ENCODE assay signal across 29 cellular contexts in genomic region chr1:225049594-225049993, GRCh38.
A peak's percentile ranks its signal among the peaks of the same experiment; 100 is the strongest.
DNase-seq lines count a peak whose midpoint lies in the region; ATAC-seq, FAIRE-seq and TF ChIP-seq lines count a peak whose summit lies in the region.
"Had no signal": no experiment of that assay in that cellular context is flagged by ENCODE, and none has a peak within 500 bp of the region (broad histone marks: within the 10 kb centered on the region; RNA-seq: fewer than 3 reads in every experiment).

No MANE protein-coding gene starts in this region.

- TF ChIP-seq EP300 in K562 (IDR thresholded peaks at IDR 0.05; ENCODE audit: low read length) = no peak

- TF ChIP-seq RAD21 in K562 (CRISPR knock-in tag; conservative IDR thresholded peaks at IDR 0.05 in 1 of 2, IDR thresholded peaks at IDR 0.05 in 1 of 2) = no peak

- POLR2A ChIA-PET in K562 (lab: Yijun Ruan, JAX) = no interaction called here

- in situ Hi-C loops in K562 (cut with MboI) = no loop called here

- no peaks in the 10 kb centered on the region for H3K4me1 ChIP-seq in K562 (replicated peaks in 1 of 2; ENCODE audit: control insufficient read depth in 2 of 2, insufficient read depth in 2 of 2, low read length in 2 of 2)
- H3K4me1 ChIP-seq: A549; BE2C; BLaER1; BLaER1 treated with 17β-estradiol and CSF1 and Interleukin-3, amounts not matched to agents 10 nM and 100 nM; Caco-2 had no signal

- no peak overlapping the region for H3K4me2 ChIP-seq in K562 (ENCODE audit: insufficient read depth, low read length)
- H3K4me2 ChIP-seq: A549; BLaER1; BLaER1 treated with 17β-estradiol and CSF1 and Interleukin-3, amounts not matched to agents 10 nM and 100 nM had no signal

- TF ChIP-seq POLR2A in K562 (conservative IDR thresholded peaks at IDR 0.05) = no peak

- no peaks in the 10 kb centered on the region for H3K9me3 ChIP-seq in K562 (replicated peaks; ENCODE audit: control insufficient read depth, insufficient read depth, low read depth, low read length)
- H3K9me3 ChIP-seq: A549; BE2C; BLaER1; BLaER1 treated with 17β-estradiol and CSF1 and Interleukin-3, amounts not matched to agents 10 nM and 100 nM; Caco-2 had no signal

- H3K36me3 ChIP-seq in K562 (ENCODE audit: control insufficient read depth, insufficient read depth, low read length) = no peaks in the 10 kb centered on the region
- H3K36me3 ChIP-seq: BE2C; BLaER1; BLaER1 treated with 17β-estradiol and CSF1 and Interleukin-3, amounts not matched to agents 10 nM and 100 nM had no signal

- H3K27me3 ChIP-seq in K562 (ENCODE audit: control insufficient read depth in 2 of 2, insufficient read depth in 2 of 2, low read length in 2 of 2) = no peaks in the 10 kb centered on the region
- H3K27me3 ChIP-seq: BE2C; BLaER1; BLaER1 treated with 17β-estradiol and CSF1 and Interleukin-3, amounts not matched to agents 10 nM and 100 nM had no signal

- H3K27ac ChIP-seq in K562 (ENCODE audit: extremely low read depth, low read depth, low read length) = no peak overlapping the region
- H3K27ac ChIP-seq: 22Rv1; A549; BLaER1; BLaER1 treated with 17β-estradiol and CSF1 and Interleukin-3, amounts not matched to agents 10 nM and 100 nM; C4-2B had no signal

- peaks cover 4% of the 10 kb centered on the region for H3K9me1 ChIP-seq in K562 (ENCODE audit: control insufficient read depth, insufficient read depth, low read length)

- H3K9ac ChIP-seq in K562 (ENCODE audit: insufficient read depth in 1 of 2, low read depth in 2 of 2, low read length in 2 of 2) = no peak overlapping the region
- H3K9ac ChIP-seq: BLaER1; BLaER1 treated with 17β-estradiol and CSF1 and Interleukin-3, amounts not matched to agents 10 nM and 100 nM had no signal

- no peak for ATAC-seq in K562
- no peak for ATAC-seq in HG03108 (IDR thresholded peaks at IDR 0.05; ENCODE audit: unreplicated experiment)
- ATAC-seq: A549; CD8-positive, alpha-beta T cell had no signal

- TF ChIP-seq CTCF in K562 (IDR thresholded peaks at IDR 0.05 in 2 of 3, conservative IDR thresholded peaks at IDR 0.05 in 1 of 3; ENCODE audit: insufficient read depth in 2 of 3, low read depth in 1 of 3, low read length in 3 of 3) = no peak

- intact Hi-C loops in K562 (cut with micrococcal nuclease) = no loop called here

- no peaks in the 10 kb centered on the region for H4K20me1 ChIP-seq in K562 (replicated peaks; ENCODE audit: control insufficient read depth, insufficient read depth, low read length)
- H4K20me1 ChIP-seq: BLaER1; BLaER1 treated with 17β-estradiol and CSF1 and Interleukin-3, amounts not matched to agents 10 nM and 100 nM had no signal

- H3K79me2 ChIP-seq in K562 (ENCODE audit: control insufficient read depth, insufficient read depth, low read length) = no peaks in the 10 kb centered on the region

- DNase-seq in K562 (ENCODE audit: extremely low read depth in 1 of 4, low spot score in 3 of 4) = no peak
- DNase-seq: 8988T; ACHN; AML-193; BE2C; C1 segment of cervical spinal cord; Caco-2; Calu3; CD4-positive, alpha-beta memory T cell; CD4-positive, alpha-beta T cell; CD4-positive, CD25-positive, alpha-beta regulatory T cell; CD8-positive, alpha-beta memory T cell; CD8-positive, alpha-beta T cell; COR-L47; DMS 273 treated with DMSO at 0.1 percent for 48 hours; DMS153; DMS53; DMS79; DMS79 treated with DMSO at 0.1 percent for 48 hours; DND-41; EL had no signal

- FAIRE-seq in K562 (lab: Jason Lieb, UNC) = no peak
- FAIRE-seq: A204.1, A549, D721Med had no signal

- CTCF ChIA-PET in K562 (lab: Yijun Ruan, JAX; ENCODE audit: low intra/inter-chr PET ratio) = no interaction called here

- WGBS in K562 (ENCODE audit: insufficient coverage, low coverage, missing lambda C conversion rate) = 90% methylated on average over 2 of the region's 2 CpGs

- no peak overlapping the region for H3K4me3 ChIP-seq in K562
- H3K4me3 ChIP-seq: A549; BLaER1; BLaER1 treated with 17β-estradiol and CSF1 and Interleukin-3, amounts not matched to agents 10 nM and 100 nM had no signal

- H2AFZ ChIP-seq in K562 (ENCODE audit: low read depth, low read length) = no peak overlapping the region

- no TSS peak for BruUV-seq in K562 (replicated peaks; lab: Mats Ljungman, UMichigan)

TF ChIP-seq in K562, 482 proteins besides CTCF, POLR2A, EP300 and RAD21:
- TF ChIP-seq DACH1 (IDR thresholded peaks at IDR 0.05; ENCODE audit: partially characterized antibody) = peak; percentile 90
- no peak for TF ChIP-seq SIRT6 (IDR thresholded peaks at IDR 0.05; ENCODE audit: low read depth, low read length)
- TF ChIP-seq GATA2 (CRISPR knock-in tag; IDR thresholded peaks at IDR 0.05) = peak; percentile 21; the same call in 1 of the 2 replicates
- TF ChIP-seq GATAD2B (IDR thresholded peaks at IDR 0.05; ENCODE audit: borderline replicate concordance) = peak; percentile 46; the same call in 1 of the 2 replicates
- TF ChIP-seq, protein P1, sequence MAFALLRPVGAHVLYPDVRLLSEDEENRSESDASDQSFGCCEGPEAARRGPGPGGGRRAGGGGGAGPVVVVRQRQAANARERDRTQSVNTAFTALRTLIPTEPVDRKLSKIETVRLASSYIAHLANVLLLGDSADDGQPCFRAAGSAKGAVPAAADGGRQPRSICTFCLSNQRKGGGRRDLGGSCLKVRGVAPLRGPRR (CRISPR knock-in tag; IDR thresholded peaks at IDR 0.05) = no peak
